In genomic region chr7:98419316-98419691, GRCh38 we compare ENCODE assay signal across 8 cellular contexts. TPM values are rescaled to one million over a fixed set of nuclear protein-coding genes. Genes with fewer than 3 reads are reported as not detected.
DNase-seq lines count a peak whose midpoint lies in the region; ATAC-seq, FAIRE-seq and TF ChIP-seq lines count a peak whose summit lies in the region.
"Not testable (repeated sequence)": the region's sequence is repeated elsewhere in the genome, so short reads cannot be mapped to it uniquely, and the experiment has no call there.

No MANE protein-coding gene starts in this region.

- H2AFZ ChIP-seq in ACC112 (ENCODE audit: low read length, unreplicated experiment) (peak overlapping the region; percentile 1), endothelial cell of umbilical vein (ENCODE audit: low read depth, low read length) (peak overlapping the region; percentile 36), keratinocyte (ENCODE audit: control insufficient read depth, low read length) (peak overlapping the region; percentile 41), osteoblast (ENCODE audit: low read length) (peak overlapping the region; percentile 70)

- not testable (repeated sequence) for FAIRE-seq in endothelial cell of umbilical vein (lab: Jason Lieb, UNC); keratinocyte (lab: Jason Lieb, UNC)

- not testable (repeated sequence) for ATAC-seq in body of pancreas

- WGBS in body of pancreas, 2 donors = 91 to 95% methylated on average over 5 of the region's 5 CpGs
- WGBS in spleen, 5 donors = 89 to 97% (median 93%) methylated on average over 5 of the region's 5 CpGs

- not testable (repeated sequence) for TF ChIP-seq CTCF in HFFc6 (IDR thresholded peaks at IDR 0.05); body of pancreas (IDR thresholded peaks at IDR 0.05); endothelial cell of umbilical vein (IDR thresholded peaks at IDR 0.05; ENCODE audit: extremely low read depth in 1 of 2, insufficient read depth in 1 of 2, low read depth in 1 of 2, low read length in 2 of 2); keratinocyte (optimal IDR thresholded peaks at IDR 0.05 in 1 of 3, IDR thresholded peaks at IDR 0.05 in 1 of 3, conservative IDR thresholded peaks at IDR 0.05 in 1 of 3; ENCODE audit: extremely low read depth in 1 of 3, insufficient read depth in 2 of 3, low read length in 3 of 3); osteoblast (IDR thresholded peaks at IDR 0.05; ENCODE audit: extremely low read depth, low read depth, low read length); spleen (IDR thresholded peaks at IDR 0.05 in 8 of 11, conservative IDR thresholded peaks at IDR 0.05 in 3 of 11)

- POLR2A ChIA-PET in endothelial cell of umbilical vein (lab: Charles Lee) = not testable (repeated sequence)

- H3K27me3 Mint-ChIP-seq in HFFc6 (ENCODE audit: insufficient read depth) = not testable (repeated sequence)

- not testable (repeated sequence) for DNase-seq in HFFc6; SJSA1 (ENCODE audit: low read depth in 1 of 2, low spot score in 2 of 2); body of pancreas; endothelial cell of umbilical vein (ENCODE audit: low read depth, low spot score); keratinocyte (ENCODE audit: low read depth, low spot score); osteoblast (ENCODE audit: insufficient read length, low spot score, missing footprints)
- DNase-seq in spleen = peak; percentile 33

- H3K9me1 ChIP-seq in endothelial cell of umbilical vein (replicated peaks; ENCODE audit: control insufficient read depth, extremely low read depth, insufficient read depth, low read length); keratinocyte (ENCODE audit: control insufficient read depth, extremely low read depth, insufficient read depth, low read length): not testable (repeated sequence)

- H3K4me1 ChIP-seq in ACC112 (ENCODE audit: control insufficient read depth, insufficient read depth, low read length, unreplicated experiment) = peaks cover 22% of the 10 kb centered on the region
- peaks cover 28% of the 10 kb centered on the region for H3K4me1 ChIP-seq in SJSA1 (replicated peaks)
- H3K4me1 ChIP-seq in body of pancreas = peaks cover 37% of the 10 kb centered on the region
- peaks cover 13% of the 10 kb centered on the region for H3K4me1 ChIP-seq in endothelial cell of umbilical vein (ENCODE audit: control insufficient read depth, extremely low read depth, insufficient read depth, low read length)
- peaks cover 26% of the 10 kb centered on the region for H3K4me1 ChIP-seq in keratinocyte (ENCODE audit: control insufficient read depth, extremely low read depth, insufficient read depth, low read length)
- peaks cover 21% of the 10 kb centered on the region for H3K4me1 ChIP-seq in osteoblast (ENCODE audit: insufficient read depth, low read length)
- not testable (repeated sequence) for H3K4me1 ChIP-seq in spleen

- dilution Hi-C loops in endothelial cell of umbilical vein (cut with MboI; ENCODE audit: extremely low pct_ligation_motif_present, low sequenced_read_pairs); keratinocyte (cut with MboI; ENCODE audit: extremely low pct_ligation_motif_present, low sequenced_read_pairs): not testable (repeated sequence)

- H3K4me3 Mint-ChIP-seq in HFFc6 = peak overlapping the region; percentile 86

- not testable (repeated sequence) for H3K9ac ChIP-seq in endothelial cell of umbilical vein (replicated peaks; ENCODE audit: extremely low read depth, insufficient read depth, low read length)
- H3K9ac ChIP-seq in keratinocyte (ENCODE audit: control insufficient read depth, extremely low read depth, insufficient read depth, low read length) = peak overlapping the region; percentile 2

- not testable (repeated sequence) for H3K36me3 ChIP-seq in ACC112 (ENCODE audit: insufficient read depth, low read length); SJSA1; body of pancreas (replicated peaks in 1 of 2; ENCODE audit: insufficient read depth in 1 of 2, low read depth in 2 of 2); endothelial cell of umbilical vein (ENCODE audit: control insufficient read depth in 2 of 2, extremely low read depth in 1 of 2, insufficient read depth in 2 of 2, low read length in 2 of 2); keratinocyte (ENCODE audit: control insufficient read depth in 2 of 2, extremely low read depth in 1 of 2, insufficient read depth in 2 of 2, low read length in 2 of 2); osteoblast (ENCODE audit: insufficient read depth, low read length); spleen

- H4K20me1 ChIP-seq in endothelial cell of umbilical vein (replicated peaks; ENCODE audit: control insufficient read depth, extremely low read depth, insufficient read depth, low read length); keratinocyte (ENCODE audit: control insufficient read depth, extremely low read depth, insufficient read depth, low read length); osteoblast (ENCODE audit: insufficient read depth, low read length): not testable (repeated sequence)

- not testable (repeated sequence) for H3K9me3 ChIP-seq in SJSA1 (replicated peaks); body of pancreas; endothelial cell of umbilical vein (replicated peaks; ENCODE audit: control insufficient read depth, insufficient read depth, low read length); keratinocyte (ENCODE audit: control insufficient read depth, low read depth, low read length); osteoblast (ENCODE audit: low read depth, low read length); spleen

- intact Hi-C loops in body of pancreas (cut with DNase I); spleen (cut with DNase I; ENCODE audit: low total_unique reads): not testable (repeated sequence)
- intact Hi-C loops in endothelial cell of umbilical vein (cut with micrococcal nuclease) = loop anchor here (1.0 to 5.0 kb wide), 4 partner anchors 18 to 170 kb away; partner anchors contain the start of genes BAIAP2L1 and BRI3

- H3K4me1 Mint-ChIP-seq in HFFc6 (ENCODE audit: low read depth) = peaks cover 34% of the 10 kb centered on the region

- H3K27ac ChIP-seq in ACC112 (ENCODE audit: low read depth, low read length) (peak overlapping the region; percentile 80), SJSA1 (peak overlapping the region; percentile 85), body of pancreas (peak overlapping the region; percentile 51 to 82 (median 70)), endothelial cell of umbilical vein (ENCODE audit: insufficient read depth, low read depth, low read length) (peak overlapping the region; percentile 69), keratinocyte (ENCODE audit: control insufficient read depth, insufficient read depth, low read length) (peak overlapping the region; percentile 81), osteoblast (ENCODE audit: low read depth, low read length) (peak overlapping the region; percentile 86)
- H3K27ac ChIP-seq in spleen = not testable (repeated sequence)

- H3K36me3 Mint-ChIP-seq in HFFc6 (ENCODE audit: low read depth) = not testable (repeated sequence)

- CTCF ChIA-PET in endothelial cell of umbilical vein (lab: Charles Lee) = interaction anchor here (0.7 to 3.0 kb wide), 8 partner anchors 11 to 379 kb away, joined by 3 to 15 read pairs (median 4); partner anchors contain the start of gene BAIAP2L1

- peak overlapping the region; percentile 18 for H3K4me2 ChIP-seq in endothelial cell of umbilical vein (ENCODE audit: insufficient read depth, low read length)
- peak overlapping the region; percentile 74 for H3K4me2 ChIP-seq in keratinocyte (ENCODE audit: control insufficient read depth, extremely low read depth, insufficient read depth, low read depth, low read length)
- H3K4me2 ChIP-seq in osteoblast (ENCODE audit: insufficient read depth, low read length) = peak overlapping the region; percentile 69

- TF ChIP-seq POLR2A in body of pancreas (IDR thresholded peaks at IDR 0.05); endothelial cell of umbilical vein (IDR thresholded peaks at IDR 0.05; ENCODE audit: low read depth, low read length); spleen (IDR thresholded peaks at IDR 0.05): not testable (repeated sequence)

- H3K27me3 ChIP-seq in ACC112 (ENCODE audit: insufficient read depth, low read length); SJSA1 (replicated peaks); body of pancreas; endothelial cell of umbilical vein (ENCODE audit: control insufficient read depth in 2 of 2, insufficient read depth in 2 of 2, low read length in 2 of 2); keratinocyte (ENCODE audit: control insufficient read depth, extremely low read depth, insufficient read depth, low read length); osteoblast (ENCODE audit: insufficient read depth, low read length): not testable (repeated sequence)
- peaks cover 0 to 35% (median 0%) of the 10 kb centered on the region in 7 donors for H3K27me3 ChIP-seq in spleen (replicated peaks in 1 of 7)

- H3K9me3 Mint-ChIP-seq in HFFc6 = not testable (repeated sequence)

- H3K27ac Mint-ChIP-seq in HFFc6 = peak overlapping the region; percentile 99

- BruUV-seq in endothelial cell of umbilical vein (replicated peaks; lab: Mats Ljungman, UMichigan) = TSS peak; percentile 92

- H3K79me2 ChIP-seq in ACC112 (ENCODE audit: control insufficient read depth, insufficient read depth, low read length, unreplicated experiment); endothelial cell of umbilical vein (ENCODE audit: control insufficient read depth, insufficient read depth, low read length); keratinocyte (ENCODE audit: control insufficient read depth, insufficient read depth, low read length); osteoblast (ENCODE audit: insufficient read depth, low read length): not testable (repeated sequence)

- not testable (repeated sequence) for H3K4me3 ChIP-seq in ACC112 (ENCODE audit: low read depth, low read length); SJSA1; body of pancreas; endothelial cell of umbilical vein (replicated peaks in 1 of 3; ENCODE audit: insufficient read depth in 1 of 3, low read depth in 1 of 3, low read length in 3 of 3); osteoblast (ENCODE audit: insufficient read depth, low read length); spleen
- peak overlapping the region in 1 of 3 experiments; percentile 50 for H3K4me3 ChIP-seq in keratinocyte (ENCODE audit: control insufficient read depth in 2 of 3, extremely low read depth in 1 of 3, insufficient read depth in 2 of 3, low read depth in 1 of 3, low read length in 3 of 3)

RNA-seq across cellular contexts. Expression of gene BAIAP2L1, which starts 18.4 kb away (rescaled TPM):
- total RNA-seq in HFFc6 (2021; fragmentation: NEBNext Ultra II Directional; extraction: Animal tissue kit (Norgen Biotek cat#: 25700)) = 10 to 100 TPM; 12.9 to 17.5 (median 14.2) TPM
- total RNA-seq in SJSA1 (2014; rRNA removed; shearing (Covaris generic)) = 15.9 and 16.9 TPM in 2 replicates
- total RNA-seq in body of pancreas (10 to 100 TPM; 15.8 to 23.1 TPM), endothelial cell of umbilical vein (1.1 and 1.2 TPM in 2 replicates), osteoblast (7.7 and 10.5 TPM in 2 replicates), spleen (1 to 10 TPM in 5 of 7 donors, under 1 TPM in 2; 0.72 to 2.6 (median 2.1) TPM)
- polyA plus RNA-seq in endothelial cell of umbilical vein (0.32 and 0.35 TPM in 2 replicates), keratinocyte (38.7 to 49.0 TPM (median 41.7 TPM) in 3 replicates), spleen (1 to 10 TPM in 2 of 3 donors, under 1 TPM in 1; 0.76 to 1.4 (median 1.2) TPM)
- 0.44 and 0.49 TPM in 2 replicates for polyA plus RNA-seq in endothelial cell of umbilical vein (2011; cell fraction: cytosol; rRNA removed)
- 0.66 and 0.78 TPM in 2 replicates for polyA plus RNA-seq in endothelial cell of umbilical vein (2011; cell fraction: nucleus; rRNA removed)
- 1.5 and 1.7 TPM in 2 replicates for polyA plus RNA-seq in endothelial cell of umbilical vein (2012)
- polyA minus RNA-seq in endothelial cell of umbilical vein (0.49 and 0.64 TPM in 2 replicates), keratinocyte (39.6 to 50.3 TPM (median 42.2 TPM) in 3 replicates)
- polyA minus RNA-seq in endothelial cell of umbilical vein (2011; cell fraction: cytosol; rRNA and poly(A)+ RNA removed) = 10.0 TPM
- polyA minus RNA-seq in endothelial cell of umbilical vein (2011; cell fraction: nucleus; rRNA and poly(A)+ RNA removed) = 0.34 TPM in 2 replicates
- 73.3 TPM for polyA plus RNA-seq in keratinocyte (2011; ENCODE audit: low read depth)
- polyA plus RNA-seq in keratinocyte (2011; cell fraction: cytosol; rRNA removed) = 45.4 and 52.2 TPM in 2 replicates
- polyA plus RNA-seq in keratinocyte (2011; cell fraction: nucleus; rRNA removed) = 86.6 and 102 TPM in 2 replicates
- 35.6 and 40.3 TPM in 2 replicates for polyA plus RNA-seq in keratinocyte (2012; ENCODE audit: low replicate concordance)
- 33.2 TPM for polyA minus RNA-seq in keratinocyte (2011; cell fraction: cytosol; rRNA and poly(A)+ RNA removed)
- 34.5 and 47.5 TPM in 2 replicates for polyA minus RNA-seq in keratinocyte (2011; cell fraction: nucleus; rRNA and poly(A)+ RNA removed)

Comparison
In these comparisons a context has a peak if more than half of its experiments do, and no peak if none do; other contexts are left out.
1. H2AFZ ChIP-seq: peak in every context shown above with its lines; median percentile 70 in osteoblast; 41 in keratinocyte; 36 in endothelial cell of umbilical vein; 1 in ACC112.
2. H3K4me2 ChIP-seq: peak in every context shown above with its lines; median percentile 74 in keratinocyte; 69 in osteoblast; 18 in endothelial cell of umbilical vein.